1 cellular context compared by ENCODE assay signal in genomic region chr11:4060182-4060923, GRCh38.
TF ChIP-seq lines count a peak whose summit lies in the region.

No MANE protein-coding gene starts in this region.

TF ChIP-seq in HepG2, 621 proteins besides CTCF, POLR2A, EP300 and RAD21 (continues in another document):
- TF ChIP-seq, protein P1, sequence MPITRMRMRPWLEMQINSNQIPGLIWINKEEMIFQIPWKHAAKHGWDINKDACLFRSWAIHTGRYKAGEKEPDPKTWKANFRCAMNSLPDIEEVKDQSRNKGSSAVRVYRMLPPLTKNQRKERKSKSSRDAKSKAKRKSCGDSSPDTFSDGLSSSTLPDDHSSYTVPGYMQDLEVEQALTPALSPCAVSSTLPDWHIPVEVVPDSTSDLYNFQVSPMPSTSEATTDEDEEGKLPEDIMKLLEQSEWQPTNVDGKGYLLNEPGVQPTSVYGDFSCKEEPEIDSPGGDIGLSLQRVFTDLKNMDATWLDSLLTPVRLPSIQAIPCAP (CRISPR knock-in tag; IDR thresholded peaks at IDR 0.05; ENCODE audit: low read depth) = no peak
- TF ChIP-seq MBD4 (IDR thresholded peaks at IDR 0.05; ENCODE audit: borderline replicate concordance, low read length) = no peak
- TF ChIP-seq ZNF180 (CRISPR knock-in tag; IDR thresholded peaks at IDR 0.05; ENCODE audit: borderline replicate concordance, low read depth) = no peak
- no peak for TF ChIP-seq ARHGAP35 (CRISPR knock-in tag; IDR thresholded peaks at IDR 0.05; ENCODE audit: borderline replicate concordance)
- no peak for TF ChIP-seq ZNF775 (CRISPR knock-in tag; IDR thresholded peaks at IDR 0.05; ENCODE audit: borderline replicate concordance)
- no peak for TF ChIP-seq SCMH1 (CRISPR knock-in tag; IDR thresholded peaks at IDR 0.05; ENCODE audit: borderline replicate concordance)
- TF ChIP-seq PRPF4 (IDR thresholded peaks at IDR 0.05; ENCODE audit: low read depth, low read length, poor library complexity, severe bottlenecking) = no peak
- TF ChIP-seq ZGPAT (CRISPR knock-in tag; IDR thresholded peaks at IDR 0.05) = peak; percentile 44; the same call in 1 of the 2 replicates
- TF ChIP-seq TBL1XR1 (IDR thresholded peaks at IDR 0.05; ENCODE audit: borderline replicate concordance, low read length, partially characterized antibody) = peak; percentile 19
- TF ChIP-seq ZFP62 (CRISPR knock-in tag; IDR thresholded peaks at IDR 0.05) = no peak
- no peak for TF ChIP-seq ZNF101 (CRISPR knock-in tag; IDR thresholded peaks at IDR 0.05; ENCODE audit: borderline replicate concordance, low read depth)
- TF ChIP-seq ZNF333 (CRISPR knock-in tag; IDR thresholded peaks at IDR 0.05; ENCODE audit: borderline replicate concordance) = no peak
- TF ChIP-seq, protein P2, sequence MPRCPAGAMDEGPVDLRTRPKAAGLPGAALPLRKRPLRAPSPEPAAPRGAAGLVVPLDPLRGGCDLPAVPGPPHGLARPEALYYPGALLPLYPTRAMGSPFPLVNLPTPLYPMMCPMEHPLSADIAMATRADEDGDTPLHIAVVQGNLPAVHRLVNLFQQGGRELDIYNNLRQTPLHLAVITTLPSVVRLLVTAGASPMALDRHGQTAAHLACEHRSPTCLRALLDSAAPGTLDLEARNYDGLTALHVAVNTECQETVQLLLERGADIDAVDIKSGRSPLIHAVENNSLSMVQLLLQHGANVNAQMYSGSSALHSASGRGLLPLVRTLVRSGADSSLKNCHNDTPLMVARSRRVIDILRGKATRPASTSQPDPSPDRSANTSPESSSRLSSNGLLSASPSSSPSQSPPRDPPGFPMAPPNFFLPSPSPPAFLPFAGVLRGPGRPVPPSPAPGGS (CRISPR knock-in tag; IDR thresholded peaks at IDR 0.05) = no peak
- TF ChIP-seq ZNF138 (CRISPR knock-in tag; IDR thresholded peaks at IDR 0.05; ENCODE audit: low read depth) = no peak
- peak; percentile 85; the same call in 1 of the 2 replicates for TF ChIP-seq ZNF609 (CRISPR knock-in tag; IDR thresholded peaks at IDR 0.05; ENCODE audit: borderline replicate concordance)
- peak; percentile 40; the same call in 1 of the 2 replicates for TF ChIP-seq TBX3 (IDR thresholded peaks at IDR 0.05; ENCODE audit: borderline replicate concordance)
- no peak for TF ChIP-seq ESRRA (CRISPR knock-in tag; IDR thresholded peaks at IDR 0.05; ENCODE audit: low read depth)
- no peak for TF ChIP-seq HINFP (CRISPR knock-in tag; IDR thresholded peaks at IDR 0.05; ENCODE audit: low read depth)
- no peak for TF ChIP-seq TMF1 (CRISPR knock-in tag; IDR thresholded peaks at IDR 0.05; ENCODE audit: low read depth)
- TF ChIP-seq RXRB (CRISPR knock-in tag; IDR thresholded peaks at IDR 0.05; ENCODE audit: borderline replicate concordance) = peak; percentile 98
- no peak for TF ChIP-seq ZNF350 (CRISPR knock-in tag; IDR thresholded peaks at IDR 0.05; ENCODE audit: borderline replicate concordance, low read depth)
- no peak for TF ChIP-seq SRSF4 (IDR thresholded peaks at IDR 0.05; ENCODE audit: low read depth, low read length, poor library complexity, severe bottlenecking)
- no peak for TF ChIP-seq ZNF142 (CRISPR knock-in tag; IDR thresholded peaks at IDR 0.05)
- TF ChIP-seq KAT8 (CRISPR knock-in tag; IDR thresholded peaks at IDR 0.05) = peak; percentile 36; the same call in 1 of the 2 replicates
- TF ChIP-seq, protein P3, sequence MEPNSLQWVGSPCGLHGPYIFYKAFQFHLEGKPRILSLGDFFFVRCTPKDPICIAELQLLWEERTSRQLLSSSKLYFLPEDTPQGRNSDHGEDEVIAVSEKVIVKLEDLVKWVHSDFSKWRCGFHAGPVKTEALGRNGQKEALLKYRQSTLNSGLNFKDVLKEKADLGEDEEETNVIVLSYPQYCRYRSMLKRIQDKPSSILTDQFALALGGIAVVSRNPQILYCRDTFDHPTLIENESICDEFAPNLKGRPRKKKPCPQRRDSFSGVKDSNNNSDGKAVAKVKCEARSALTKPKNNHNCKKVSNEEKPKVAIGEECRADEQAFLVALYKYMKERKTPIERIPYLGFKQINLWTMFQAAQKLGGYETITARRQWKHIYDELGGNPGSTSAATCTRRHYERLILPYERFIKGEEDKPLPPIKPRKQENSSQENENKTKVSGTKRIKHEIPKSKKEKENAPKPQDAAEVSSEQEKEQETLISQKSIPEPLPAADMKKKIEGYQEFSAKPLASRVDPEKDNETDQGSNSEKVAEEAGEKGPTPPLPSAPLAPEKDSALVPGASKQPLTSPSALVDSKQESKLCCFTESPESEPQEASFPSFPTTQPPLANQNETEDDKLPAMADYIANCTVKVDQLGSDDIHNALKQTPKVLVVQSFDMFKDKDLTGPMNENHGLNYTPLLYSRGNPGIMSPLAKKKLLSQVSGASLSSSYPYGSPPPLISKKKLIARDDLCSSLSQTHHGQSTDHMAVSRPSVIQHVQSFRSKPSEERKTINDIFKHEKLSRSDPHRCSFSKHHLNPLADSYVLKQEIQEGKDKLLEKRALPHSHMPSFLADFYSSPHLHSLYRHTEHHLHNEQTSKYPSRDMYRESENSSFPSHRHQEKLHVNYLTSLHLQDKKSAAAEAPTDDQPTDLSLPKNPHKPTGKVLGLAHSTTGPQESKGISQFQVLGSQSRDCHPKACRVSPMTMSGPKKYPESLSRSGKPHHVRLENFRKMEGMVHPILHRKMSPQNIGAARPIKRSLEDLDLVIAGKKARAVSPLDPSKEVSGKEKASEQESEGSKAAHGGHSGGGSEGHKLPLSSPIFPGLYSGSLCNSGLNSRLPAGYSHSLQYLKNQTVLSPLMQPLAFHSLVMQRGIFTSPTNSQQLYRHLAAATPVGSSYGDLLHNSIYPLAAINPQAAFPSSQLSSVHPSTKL (CRISPR knock-in tag; IDR thresholded peaks at IDR 0.05) = peak; percentile 79
- TF ChIP-seq ZSCAN9 (CRISPR knock-in tag; IDR thresholded peaks at IDR 0.05; ENCODE audit: borderline replicate concordance) = 0 out of 2 replicates have a peak, but pooled peaks have one; percentile 39
- TF ChIP-seq MED13 (CRISPR knock-in tag; IDR thresholded peaks at IDR 0.05) = no peak
- no peak for TF ChIP-seq ZNF672 (CRISPR knock-in tag; IDR thresholded peaks at IDR 0.05)
- no peak for TF ChIP-seq ZFP37 (CRISPR knock-in tag; IDR thresholded peaks at IDR 0.05; ENCODE audit: borderline replicate concordance)
- TF ChIP-seq SIN3A (IDR thresholded peaks at IDR 0.05; ENCODE audit: borderline replicate concordance, low read depth, low read length) = no peak
